Comparison of ENCODE assay signal across 23 cellular contexts in the genomic region with DNA sequence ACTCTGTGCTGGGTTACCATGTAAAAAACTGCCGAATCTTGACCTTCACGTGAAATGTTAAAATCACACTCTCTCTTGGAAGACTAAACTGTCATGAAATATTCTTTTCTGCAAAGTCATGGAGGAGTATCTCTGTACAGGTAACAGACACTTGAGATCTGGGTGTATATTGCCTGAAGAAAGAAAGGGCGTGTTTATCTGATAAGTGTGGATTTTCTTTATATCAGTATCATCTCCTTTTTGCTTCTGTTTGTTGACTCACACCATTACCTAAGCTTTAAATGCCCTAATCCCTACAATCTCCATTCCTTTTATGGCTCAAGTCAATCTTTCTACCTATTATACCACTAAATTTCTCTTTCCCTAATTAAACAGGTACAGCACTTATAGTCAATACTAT.
DNase-seq lines count a peak whose midpoint lies in the region; ATAC-seq and TF ChIP-seq lines count a peak whose summit lies in the region.
"Had no signal": no experiment of that assay in that cellular context is flagged by ENCODE, and none has a peak within 500 bp of the region (broad histone marks: within the 10 kb centered on the region; RNA-seq: fewer than 3 reads in every experiment).

No MANE protein-coding gene starts in this region.

- H4K20me1 ChIP-seq in smooth muscle cell (ENCODE audit: low read depth): no peaks in the 10 kb centered on the region
- H4K20me1 ChIP-seq: BLaER1 treated with 17β-estradiol and CSF1 and Interleukin-3, amounts not matched to agents 10 nM and 100 nM had no signal

- H3K27ac Mint-ChIP-seq in endodermal cell: no peak overlapping the region
- H3K27ac Mint-ChIP-seq: CD14-positive monocyte; CD4-positive, alpha-beta T cell; CD8-positive, alpha-beta memory T cell; HFFc6 had no signal

- H3K36me3 ChIP-seq in endodermal cell (ENCODE audit: control insufficient read depth, insufficient read depth, low read length) (no peaks in the 10 kb centered on the region), smooth muscle cell (ENCODE audit: low read depth) (no peaks in the 10 kb centered on the region)
- H3K36me3 ChIP-seq: BE2C; BLaER1 treated with 17β-estradiol and CSF1 and Interleukin-3, amounts not matched to agents 10 nM and 100 nM; HAP-1 had no signal

- no peaks in the 10 kb centered on the region for H3K36me3 Mint-ChIP-seq in endodermal cell (ENCODE audit: low read depth)
- H3K36me3 Mint-ChIP-seq: CD14-positive monocyte; CD8-positive, alpha-beta memory T cell had no signal

- H3K4me2 ChIP-seq in smooth muscle cell: no peak overlapping the region
- H3K4me2 ChIP-seq: A549; BLaER1 treated with 17β-estradiol and CSF1 and Interleukin-3, amounts not matched to agents 10 nM and 100 nM had no signal

- no peak overlapping the region for H3K9ac ChIP-seq in endodermal cell (ENCODE audit: extremely low read depth, low read length, poor library complexity, severe bottlenecking)
- H3K9ac ChIP-seq in smooth muscle cell (ENCODE audit: low read depth): no peak overlapping the region
- H3K9ac ChIP-seq: BLaER1 treated with 17β-estradiol and CSF1 and Interleukin-3, amounts not matched to agents 10 nM and 100 nM had no signal

- ATAC-seq in GM18498 (IDR thresholded peaks at IDR 0.05; ENCODE audit: unreplicated experiment): no peak
- no peak for ATAC-seq in HG03520 (IDR thresholded peaks at IDR 0.05; ENCODE audit: unreplicated experiment)
- ATAC-seq: A549 had no signal

- no peak overlapping the region for H2AFZ ChIP-seq in smooth muscle cell (ENCODE audit: low read depth)

- TF ChIP-seq CTCF in endodermal cell (conservative IDR thresholded peaks at IDR 0.05) (no peak), smooth muscle cell (IDR thresholded peaks at IDR 0.05; ENCODE audit: borderline replicate concordance, insufficient read depth, poor library complexity, severe bottlenecking) (no peak), GM10248 (IDR thresholded peaks at IDR 0.05; ENCODE audit: control extremely low read depth, extremely low read depth, low read depth, missing control alignments) (no peak)

- H3K4me1 Mint-ChIP-seq in endodermal cell: peaks cover 31% of the 10 kb centered on the region
- H3K4me1 Mint-ChIP-seq: CD8-positive, alpha-beta memory T cell had no signal

- H3K9me3 ChIP-seq in endodermal cell (ENCODE audit: control insufficient read depth, low read length): no peaks in the 10 kb centered on the region
- no peaks in the 10 kb centered on the region for H3K9me3 ChIP-seq in smooth muscle cell (replicated peaks; ENCODE audit: low read depth)
- H3K9me3 ChIP-seq: A549; BE2C; BLaER1 treated with 17β-estradiol and CSF1 and Interleukin-3, amounts not matched to agents 10 nM and 100 nM; HAP-1 had no signal

- CTCF ChIA-PET in GM10248 (lab: Yijun Ruan, JAX): no interaction called here

- H3K4me3 Mint-ChIP-seq in endodermal cell: no peak overlapping the region
- H3K4me3 Mint-ChIP-seq: CD14-positive monocyte; CD4-positive, alpha-beta T cell; CD8-positive, alpha-beta memory T cell; HFFc6 had no signal

- H3K27me3 ChIP-seq in endodermal cell (ENCODE audit: control insufficient read depth, insufficient read depth, low read length, poor library complexity, severe bottlenecking) (no peaks in the 10 kb centered on the region), smooth muscle cell (ENCODE audit: low read depth) (no peaks in the 10 kb centered on the region)
- H3K27me3 ChIP-seq: BE2C; BLaER1 treated with 17β-estradiol and CSF1 and Interleukin-3, amounts not matched to agents 10 nM and 100 nM had no signal

- no peaks in the 10 kb centered on the region for H3F3A ChIP-seq in smooth muscle cell (ENCODE audit: low read depth)

- H3K27me3 Mint-ChIP-seq in endodermal cell (ENCODE audit: insufficient read depth): peaks cover 15% of the 10 kb centered on the region
- H3K27me3 Mint-ChIP-seq: CD4-positive, alpha-beta T cell had no signal

- H3K4me3 ChIP-seq in endodermal cell (ENCODE audit: low read length) (peak overlapping the region; percentile 38), smooth muscle cell (no peak overlapping the region)
- H3K4me3 ChIP-seq: A549; BLaER1 treated with 17β-estradiol and CSF1 and Interleukin-3, amounts not matched to agents 10 nM and 100 nM; HAP-1 had no signal

- no peaks in the 10 kb centered on the region for H3K4me1 ChIP-seq in endodermal cell (ENCODE audit: control insufficient read depth, insufficient read depth, low read length)
- no peaks in the 10 kb centered on the region for H3K4me1 ChIP-seq in smooth muscle cell (ENCODE audit: low read depth)
- H3K4me1 ChIP-seq: A549, BE2C, HAP-1 had no signal

- H3K9me3 Mint-ChIP-seq in endodermal cell: peaks cover 2% of the 10 kb centered on the region
- H3K9me3 Mint-ChIP-seq: HFFc6 had no signal

- POLR2A ChIA-PET in GM10248 (lab: Yijun Ruan, JAX): no interaction called here

- no peak overlapping the region for H3K27ac ChIP-seq in endodermal cell (ENCODE audit: low read depth, low read length)
- peak overlapping the region; percentile 66 for H3K27ac ChIP-seq in smooth muscle cell (ENCODE audit: low read depth)
- H3K27ac ChIP-seq: A549; BLaER1 treated with 17β-estradiol and CSF1 and Interleukin-3, amounts not matched to agents 10 nM and 100 nM had no signal

- DNase-seq in NCI-H1436 (lab: John Stamatoyannopoulos, UW): peak; percentile 32
- peak; percentile 29 for DNase-seq in NCI-H69 (lab: John Stamatoyannopoulos, UW)
- no peak for DNase-seq in endodermal cell
- DNase-seq in smooth muscle cell (lab: John Stamatoyannopoulos, UW; ENCODE audit: unreplicated experiment): no peak
- no peak for DNase-seq in GM10248 (ENCODE audit: extremely low spot score)
- DNase-seq: 8988T; ACHN; AML-193; BE2C; CD4-positive, alpha-beta T cell; CD8-positive, alpha-beta memory T cell; DMS 273 treated with DMSO at 0.1 percent for 48 hours; DMS79; EL; GDM1; GOT3; HFFc6 had no signal

- WGBS in endodermal cell (ENCODE audit: insufficient coverage in 1 of 2, insufficient read length in 1 of 2), 2 experiments: 96% methylated on average over 2 of the region's 3 CpGs; no CpG with 5 or more reads in 1 of the 2 experiments
- WGBS in smooth muscle cell (ENCODE audit: low lambda C conversion rate): 80% methylated on average over 3 of the region's 3 CpGs

- no peaks in the 10 kb centered on the region for H3K79me2 ChIP-seq in smooth muscle cell (ENCODE audit: low read depth)

Comparison
In these comparisons a context has a peak if more than half of its experiments do, and no peak if none do; other contexts are left out.
1. DNase-seq: peak in NCI-H1436 (single experiment) and NCI-H69 (single experiment); none in endodermal cell (single experiment), smooth muscle cell (single experiment) and GM10248 (single experiment).